In genomic region chr3:175193815-175194518, GRCh38 we compare ENCODE assay signal across 9 cellular contexts.
DNase-seq lines count a peak whose midpoint lies in the region; ATAC-seq, FAIRE-seq and TF ChIP-seq lines count a peak whose summit lies in the region.
"Had no signal": no experiment of that assay in that cellular context is flagged by ENCODE, and none has a peak within 500 bp of the region (broad histone marks: within the 10 kb centered on the region; RNA-seq: fewer than 3 reads in every experiment).

No MANE protein-coding gene starts in this region.

- POLR2A ChIA-PET in HepG2 (lab: Yijun Ruan, JAX) = no interaction called here

- H3K27me3 ChIP-seq in kidney epithelial cell (ENCODE audit: control insufficient read depth, insufficient read depth, low read length) (no peaks in the 10 kb centered on the region), HepG2 (ENCODE audit: control insufficient read depth in 1 of 2, insufficient read depth in 2 of 2, low read length in 2 of 2) (no peaks in the 10 kb centered on the region)

- no peak overlapping the region for H3K4me2 ChIP-seq in HepG2 (ENCODE audit: low read depth, low read length)

- H3K9ac ChIP-seq in HepG2 (ENCODE audit: insufficient read depth, low read depth, low read length) = no peak overlapping the region

- no peaks in the 10 kb centered on the region for H3K27me3 Mint-ChIP-seq in activated T-cell treated with anti-CD3 and anti-CD28 coated beads, Interleukin-2, amount 50 U/mL, for 4 hours (ENCODE audit: low read depth)
- H3K27me3 Mint-ChIP-seq: progenitor cell of endocrine pancreas had no signal

- 20% methylated on average over 4 of the region's 4 CpGs for WGBS in HepG2 (ENCODE audit: low lambda C conversion rate)

- TF ChIP-seq EP300 in HepG2 (IDR thresholded peaks at IDR 0.05; ENCODE audit: low read depth in 2 of 2, low read length in 2 of 2) = no peak
- no peak for TF ChIP-seq EP300 in HepG2 (CRISPR knock-in tag; IDR thresholded peaks at IDR 0.05; ENCODE audit: borderline replicate concordance)

- TF ChIP-seq RAD21 in HepG2 (CRISPR knock-in tag; IDR thresholded peaks at IDR 0.05) = no peak

- no peaks in the 10 kb centered on the region for H3K4me1 Mint-ChIP-seq in activated T-cell treated with anti-CD3 and anti-CD28 coated beads, Interleukin-2, amount 50 U/mL, for 4 hours (ENCODE audit: low read depth)

- H3K36me3 ChIP-seq in kidney epithelial cell (ENCODE audit: control insufficient read depth, insufficient read depth, low read length) (no peaks in the 10 kb centered on the region), HepG2 (replicated peaks in 1 of 2; ENCODE audit: control insufficient read depth in 1 of 2, insufficient read depth in 2 of 2, low read length in 2 of 2) (no peaks in the 10 kb centered on the region)

- H3K9me3 Mint-ChIP-seq in activated T-cell treated with anti-CD3 and anti-CD28 coated beads, Interleukin-2, amount 50 U/mL, for 4 hours = peaks cover 7% of the 10 kb centered on the region

- H3K36me3 Mint-ChIP-seq in activated T-cell treated with anti-CD3 and anti-CD28 coated beads, Interleukin-2, amount 50 U/mL, for 4 hours (ENCODE audit: insufficient read depth) = no peaks in the 10 kb centered on the region

- peaks cover 2% of the 10 kb centered on the region for H3K9me3 ChIP-seq in HepG2 (ENCODE audit: low read length)

- no peaks in the 10 kb centered on the region for H3K4me1 ChIP-seq in HepG2 (ENCODE audit: insufficient read depth, low read length)

- DNase-seq in GM12891 (ENCODE audit: insufficient read length, low spot score) (no peak), HCEC 1CT (peak; percentile 73), NCI-H1694 (lab: John Stamatoyannopoulos, UW) (peak; percentile 6), kidney epithelial cell (ENCODE audit: low read depth) (peak; percentile 14), NCI-H774 (lab: John Stamatoyannopoulos, UW) (no peak), HepG2 (ENCODE audit: low spot score) (no peak), activated gamma-delta T cell (lab: John Stamatoyannopoulos, UW) (no peak)
- DNase-seq in activated T-cell treated with anti-CD3 and anti-CD28 coated beads, Interleukin-2, amount 50 U/mL, for 4 hours = no peak

- ATAC-seq in HepG2 = no peak
- no peak for ATAC-seq in activated T-cell treated with anti-CD3 and anti-CD28 coated beads, Interleukin-2, amount 50 U/mL, for 4 hours

- no peaks in the 10 kb centered on the region for H3K79me2 ChIP-seq in HepG2 (ENCODE audit: insufficient read depth, low read length)

- H2AFZ ChIP-seq in HepG2 (ENCODE audit: low read length) = no peak overlapping the region

- no peak overlapping the region for H3K4me3 Mint-ChIP-seq in activated T-cell treated with anti-CD3 and anti-CD28 coated beads, Interleukin-2, amount 50 U/mL, for 4 hours

- TF ChIP-seq CTCF in kidney epithelial cell (IDR thresholded peaks at IDR 0.05; ENCODE audit: insufficient read depth, low read length, poor library complexity, severe bottlenecking) (no peak), HepG2 (CRISPR knock-in tag; IDR thresholded peaks at IDR 0.05) (no peak)

- in situ Hi-C loops in HepG2 (cut with HindIII; ENCODE audit: extremely low pct_ligation_motif_present, low pct_unique_long_range_greater_than_20kb) = no loop called here

- CTCF ChIA-PET in HepG2 (lab: Yijun Ruan, JAX; ENCODE audit: low intra/inter-chr PET ratio, low total read pairs) = no interaction called here

- TF ChIP-seq POLR2A in GM12891 (IDR thresholded peaks at IDR 0.05; ENCODE audit: low read depth, low read length) (no peak), HepG2 (IDR thresholded peaks at IDR 0.05; ENCODE audit: insufficient read depth in 1 of 2, low read depth in 2 of 2, low read length in 2 of 2) (no peak)

- BruUV-seq in HepG2 (replicated peaks; lab: Mats Ljungman, UMichigan) = no TSS peak

- H4K20me1 ChIP-seq in HepG2 (ENCODE audit: insufficient read depth, low read length) = no peaks in the 10 kb centered on the region

- intact Hi-C loops in HepG2 (cut with micrococcal nuclease; ENCODE audit: unreplicated experiment) = no loop called here

- no peak overlapping the region for H3K27ac ChIP-seq in HepG2 (ENCODE audit: extremely low read length, insufficient read depth, low read length)

- FAIRE-seq in GM12891 (lab: Jason Lieb, UNC) (peak; percentile 45), HepG2 (lab: Jason Lieb, UNC) (no peak)

- no peak overlapping the region for H3K4me3 ChIP-seq in kidney epithelial cell (ENCODE audit: low read depth, low read length)
- no peak overlapping the region for H3K4me3 ChIP-seq in HepG2 (replicated peaks in 1 of 3; ENCODE audit: insufficient read depth in 1 of 3, low read depth in 2 of 3, low read length in 3 of 3)

TF ChIP-seq in GM12891, 5 proteins besides CTCF, POLR2A, EP300 and RAD21:
- TF ChIP-seq PAX5 (IDR thresholded peaks at IDR 0.05; ENCODE audit: insufficient read depth, low read length, severe bottlenecking) (no peak), POLR2AphosphoS5 (IDR thresholded peaks at IDR 0.05; ENCODE audit: low read depth, low read length) (no peak), TAF1 (IDR thresholded peaks at IDR 0.05; ENCODE audit: low read depth, low read length) (no peak), SPI1 (IDR thresholded peaks at IDR 0.05; ENCODE audit: low read depth, low read length) (no peak), POU2F2 (IDR thresholded peaks at IDR 0.05; ENCODE audit: low read depth, low read length) (no peak)
TF ChIP-seq in GM12891: peak in this region for 0.

TF ChIP-seq in HepG2, 621 proteins besides CTCF, POLR2A, EP300 and RAD21:
- TF ChIP-seq ZMAT5 (CRISPR knock-in tag; IDR thresholded peaks at IDR 0.05; ENCODE audit: borderline replicate concordance, low read depth) (no peak), ZNF784 (CRISPR knock-in tag; IDR thresholded peaks at IDR 0.05; ENCODE audit: borderline replicate concordance) (no peak), PRDM15 (CRISPR knock-in tag; IDR thresholded peaks at IDR 0.05) (no peak)

Comparison
In these comparisons a context has a peak if more than half of its experiments do, and no peak if none do; other contexts are left out.
1. DNase-seq: peak in HCEC 1CT (single experiment), NCI-H1694 (single experiment) and kidney epithelial cell (single experiment); none in GM12891 (single experiment), NCI-H774 (single experiment), HepG2 (single experiment), activated T-cell treated with anti-CD3 and anti-CD28 coated beads, Interleukin-2, amount 50 U/mL, for 4 hours (single experiment) and activated gamma-delta T cell (single experiment).